ENCODE assay signal across 1 cellular context in genomic region chr10:73478636-73479035, GRCh38.
TF ChIP-seq lines count a peak whose summit lies in the region.

No MANE protein-coding gene starts in this region.

TF ChIP-seq in K562, 482 proteins besides CTCF, POLR2A, EP300 and RAD21:
- TF ChIP-seq NFIC (IDR thresholded peaks at IDR 0.05) (no peak), BCOR (IDR thresholded peaks at IDR 0.05) (no peak), ZNF395 (CRISPR knock-in tag; IDR thresholded peaks at IDR 0.05) (no peak), ADNP (tag; IDR thresholded peaks at IDR 0.05) (no peak), ESRRA (IDR thresholded peaks at IDR 0.05; ENCODE audit: borderline replicate concordance, low read depth) (no peak), U2AF1 (optimal IDR thresholded peaks at IDR 0.05; ENCODE audit: low read depth, low read length) (no peak), SMARCE1 (IDR thresholded peaks at IDR 0.05) (no peak), TCF15 (CRISPR knock-in tag; IDR thresholded peaks at IDR 0.05) (no peak), ZNF184 (CRISPR knock-in tag; IDR thresholded peaks at IDR 0.05) (no peak), EZH2 (IDR thresholded peaks at IDR 0.05; ENCODE audit: borderline replicate concordance, low read depth, low read length) (no peak)
TF ChIP-seq in K562: peak in this region for 0.
